In genomic region chr7:140312141-140312846, GRCh38 we compare ENCODE assay signal across 17 cellular contexts.
DNase-seq lines count a peak whose midpoint lies in the region; ATAC-seq and TF ChIP-seq lines count a peak whose summit lies in the region.
"Had no signal": no experiment of that assay in that cellular context is flagged by ENCODE, and none has a peak within 500 bp of the region (broad histone marks: within the 10 kb centered on the region; RNA-seq: fewer than 3 reads in every experiment).

No MANE protein-coding gene starts in this region.

- intact Hi-C loops in natural killer cell (cut with micrococcal nuclease): no loop called here
- intact Hi-C loops in dendritic cell treated with granulocyte-macrophage colony-stimulating factor and Interleukin-4, amounts not matched to agents 40 ng/mL and 50 ng/mL, for 4 days (cut with micrococcal nuclease): no loop called here

- H3K27ac ChIP-seq in gastroesophageal sphincter: no peak overlapping the region
- H3K27ac ChIP-seq in effector memory CD4-positive, alpha-beta T cell (ENCODE audit: insufficient read depth, low read length, poor library complexity, severe bottlenecking): no peak overlapping the region
- H3K27ac ChIP-seq: BLaER1, SJSA1 had no signal

- ATAC-seq in natural killer cell treated with Interleukin-12 subunit alpha and Interleukin-12 subunit beta and Interleukin-15 and Interleukin-18, amount 100 ng/mL, for 72 hours: no peak
- ATAC-seq in natural killer cell (no peak), GM18867 (IDR thresholded peaks at IDR 0.05; ENCODE audit: unreplicated experiment) (no peak), gastroesophageal sphincter (no peak)

- WGBS in gastroesophageal sphincter (ENCODE audit: low coverage in 1 of 2), 2 donors: 92 to 94% methylated on average over 2 of the region's 2 CpGs

- peaks cover 7% of the 10 kb centered on the region for H3K36me3 Mint-ChIP-seq in natural killer cell treated with Interleukin-12 subunit alpha and Interleukin-12 subunit beta and Interleukin-15 and Interleukin-18, amount 100 ng/mL, for 72 hours
- H3K36me3 Mint-ChIP-seq in natural killer cell: no peaks in the 10 kb centered on the region
- peaks cover 69% of the 10 kb centered on the region for H3K36me3 Mint-ChIP-seq in dendritic cell treated with granulocyte-macrophage colony-stimulating factor and Interleukin-4, amounts not matched to agents 40 ng/mL and 50 ng/mL, for 4 days (ENCODE audit: low read depth)

- DNase-seq in natural killer cell treated with Interleukin-12 subunit alpha and Interleukin-12 subunit beta and Interleukin-15 and Interleukin-18, amount 100 ng/mL, for 72 hours (ENCODE audit: low spot score): no peak
- no peak for DNase-seq in natural killer cell
- DNase-seq in MV-4-11 (lab: John Stamatoyannopoulos, UW): peak; percentile 71
- DNase-seq in effector memory CD4-positive, alpha-beta T cell: no peak
- DNase-seq: DMS79, H9, MM.1S, NCI-H187, NCI-H2107, NCI-H510A treated with DMSO at 0.1 percent for 48 hours, NCI-H774 had no signal

- TF ChIP-seq CTCF in natural killer cell (IDR thresholded peaks at IDR 0.05) (no peak), gastroesophageal sphincter (IDR thresholded peaks at IDR 0.05) (no peak)

- peaks cover 0 to 15% of the 10 kb centered on the region in 2 donors for H3K27me3 Mint-ChIP-seq in natural killer cell treated with Interleukin-12 subunit alpha and Interleukin-12 subunit beta and Interleukin-15 and Interleukin-18, amount 100 ng/mL, for 72 hours
- H3K27me3 Mint-ChIP-seq in natural killer cell (ENCODE audit: low read depth in 2 of 2): peaks cover 0 to 20% of the 10 kb centered on the region in 2 donors
- no peaks in the 10 kb centered on the region for H3K27me3 Mint-ChIP-seq in dendritic cell treated with granulocyte-macrophage colony-stimulating factor and Interleukin-4, amounts not matched to agents 40 ng/mL and 50 ng/mL, for 4 days

- peaks cover 12 to 21% of the 10 kb centered on the region in 2 donors for H3K4me1 Mint-ChIP-seq in natural killer cell treated with Interleukin-12 subunit alpha and Interleukin-12 subunit beta and Interleukin-15 and Interleukin-18, amount 100 ng/mL, for 72 hours (ENCODE audit: low read depth in 2 of 2)
- peaks cover 6 to 12% of the 10 kb centered on the region in 2 donors for H3K4me1 Mint-ChIP-seq in natural killer cell
- H3K4me1 Mint-ChIP-seq in dendritic cell treated with granulocyte-macrophage colony-stimulating factor and Interleukin-4, amounts not matched to agents 40 ng/mL and 50 ng/mL, for 4 days (ENCODE audit: low read depth): peaks cover 87% of the 10 kb centered on the region

- H3K27ac Mint-ChIP-seq in natural killer cell treated with Interleukin-12 subunit alpha and Interleukin-12 subunit beta and Interleukin-15 and Interleukin-18, amount 100 ng/mL, for 72 hours: no peak overlapping the region
- no peak overlapping the region for H3K27ac Mint-ChIP-seq in natural killer cell
- H3K27ac Mint-ChIP-seq in dendritic cell treated with granulocyte-macrophage colony-stimulating factor and Interleukin-4, amounts not matched to agents 40 ng/mL and 50 ng/mL, for 4 days: peak overlapping the region; percentile 98
- H3K27ac Mint-ChIP-seq: H9 had no signal

- H3K9me3 ChIP-seq in gastroesophageal sphincter: no peaks in the 10 kb centered on the region
- no peaks in the 10 kb centered on the region for H3K9me3 ChIP-seq in effector memory CD4-positive, alpha-beta T cell (ENCODE audit: control insufficient read depth, low read length)
- H3K9me3 ChIP-seq: SJSA1 had no signal

- H3K4me3 ChIP-seq in gastroesophageal sphincter: no peak overlapping the region
- H3K4me3 ChIP-seq in effector memory CD4-positive, alpha-beta T cell (ENCODE audit: insufficient read depth, low read depth, low read length, poor library complexity, severe bottlenecking): no peak overlapping the region
- H3K4me3 ChIP-seq: BLaER1, SJSA1 had no signal

- TF ChIP-seq POLR2A in gastroesophageal sphincter (IDR thresholded peaks at IDR 0.05): no peak

- H3K27me3 ChIP-seq in gastroesophageal sphincter: no peaks in the 10 kb centered on the region
- H3K27me3 ChIP-seq in effector memory CD4-positive, alpha-beta T cell (replicated peaks; ENCODE audit: control insufficient read depth, insufficient read depth, low read length, poor library complexity, severe bottlenecking): no peaks in the 10 kb centered on the region
- H3K27me3 ChIP-seq: BLaER1, SJSA1 had no signal

- H3K9me3 Mint-ChIP-seq in natural killer cell treated with Interleukin-12 subunit alpha and Interleukin-12 subunit beta and Interleukin-15 and Interleukin-18, amount 100 ng/mL, for 72 hours: no peaks in the 10 kb centered on the region
- H3K9me3 Mint-ChIP-seq in natural killer cell: peaks cover 0 to 3% of the 10 kb centered on the region in 2 donors
- H3K9me3 Mint-ChIP-seq in dendritic cell treated with granulocyte-macrophage colony-stimulating factor and Interleukin-4, amounts not matched to agents 40 ng/mL and 50 ng/mL, for 4 days: peaks cover 8% of the 10 kb centered on the region

- no peaks in the 10 kb centered on the region for H3K36me3 ChIP-seq in gastroesophageal sphincter
- H3K36me3 ChIP-seq in effector memory CD4-positive, alpha-beta T cell (ENCODE audit: control insufficient read depth, insufficient read depth, low read length): no peaks in the 10 kb centered on the region
- H3K36me3 ChIP-seq: BLaER1, SJSA1 had no signal

- peaks cover 0 to 65% (median 14%) of the 10 kb centered on the region in 3 donors for H3K4me1 ChIP-seq in gastroesophageal sphincter
- no peaks in the 10 kb centered on the region for H3K4me1 ChIP-seq in effector memory CD4-positive, alpha-beta T cell (ENCODE audit: control insufficient read depth, insufficient read depth, low read length, poor library complexity, severe bottlenecking)

- H3K4me3 Mint-ChIP-seq in natural killer cell treated with Interleukin-12 subunit alpha and Interleukin-12 subunit beta and Interleukin-15 and Interleukin-18, amount 100 ng/mL, for 72 hours: peak overlapping the region; percentile 6
- H3K4me3 Mint-ChIP-seq in natural killer cell: no peak overlapping the region
- no peak overlapping the region for H3K4me3 Mint-ChIP-seq in dendritic cell treated with granulocyte-macrophage colony-stimulating factor and Interleukin-4, amounts not matched to agents 40 ng/mL and 50 ng/mL, for 4 days
- H3K4me3 Mint-ChIP-seq: H9, IgD-negative memory B cell had no signal

- no peak for TF ChIP-seq EP300 in gastroesophageal sphincter (IDR thresholded peaks at IDR 0.05)
